Comparison of ENCODE assay signal across 9 cellular contexts in the genomic region with DNA sequence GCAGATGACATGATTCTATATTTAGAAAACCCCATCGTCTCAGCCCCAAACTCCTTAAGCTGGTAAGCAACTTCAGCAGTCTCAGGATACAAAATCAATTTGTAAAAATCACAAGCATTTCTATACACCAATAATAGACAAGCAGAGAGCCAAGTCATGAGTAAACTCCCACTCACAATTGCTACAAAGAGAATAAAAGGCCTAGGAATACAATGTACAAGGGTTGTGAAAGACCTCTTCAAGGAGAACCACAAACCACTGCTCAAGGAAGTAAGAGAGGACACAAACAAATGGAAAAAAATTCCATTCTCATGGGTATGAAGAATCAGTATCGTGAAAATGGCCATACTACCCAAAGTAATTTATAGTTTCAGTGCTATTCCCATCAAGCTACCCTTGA. TPM values are rescaled to one million over a fixed set of nuclear protein-coding genes. Genes with fewer than 3 reads are reported as not detected.
"Had no signal": no experiment of that assay in that cellular context is flagged by ENCODE, and none has a peak within 500 bp of the region (broad histone marks: within the 10 kb centered on the region; RNA-seq: fewer than 3 reads in every experiment).

No MANE protein-coding gene starts in this region.

RNA-seq across cellular contexts. Expression of gene MRGPRX1, which starts 13.8 kb away (rescaled TPM):
- total RNA-seq: LHCN-M2, MCF 10A, NCI-H460, OCI-LY7, PC-3, Peyer's patch, Right ventricle myocardium superior, SJSA1 had no signal
- polyA plus RNA-seq: SK-N-SH had no signal
